In the genomic region with DNA sequence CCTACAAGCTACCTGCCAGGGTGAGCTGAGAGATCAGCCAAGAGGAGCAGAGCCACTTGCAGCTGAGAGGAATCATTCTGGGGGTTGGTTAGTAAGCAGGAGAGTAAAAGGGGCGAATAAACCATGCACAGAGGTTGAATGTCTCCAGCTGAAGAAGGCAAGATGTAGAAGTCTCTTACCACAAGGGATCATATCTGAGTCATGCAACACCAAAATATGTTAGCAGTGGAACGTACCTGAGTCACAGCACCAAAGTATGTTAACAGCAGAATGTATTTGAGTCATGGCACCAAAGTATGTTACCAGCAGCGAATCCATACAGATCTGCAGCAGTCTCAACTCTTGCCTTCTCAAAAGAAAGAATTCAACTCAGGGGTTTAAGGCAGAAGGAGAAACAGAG, we compare ENCODE assay signal across 10 cellular contexts. TPM values are rescaled to one million over a fixed set of nuclear protein-coding genes. Genes with fewer than 3 reads are reported as not detected.
DNase-seq lines count a peak whose midpoint lies in the region; ATAC-seq lines count a peak whose summit lies in the region.
"Had no signal": no experiment of that assay in that cellular context is flagged by ENCODE, and none has a peak within 500 bp of the region (broad histone marks: within the 10 kb centered on the region; RNA-seq: fewer than 3 reads in every experiment).

No MANE protein-coding gene starts in this region.

- H2BK12ac ChIP-seq in trophoblast cell (ENCODE audit: low read length), result no peak overlapping the region

- no peak overlapping the region for H3K4me2 ChIP-seq in trophoblast cell (ENCODE audit: low read length)

- H3K14ac ChIP-seq in trophoblast cell (ENCODE audit: low read length), result no peak overlapping the region

- H3K79me2 ChIP-seq in trophoblast cell (ENCODE audit: control insufficient read depth, insufficient read depth, low read length, poor library complexity), result peaks cover 3% of the 10 kb centered on the region
- H3K79me2 ChIP-seq: parathyroid adenoma had no signal

- ATAC-seq in GM18519 (IDR thresholded peaks at IDR 0.05; ENCODE audit: low FRiP score, unreplicated experiment) (peak; percentile 91), HG02870 (IDR thresholded peaks at IDR 0.05; ENCODE audit: unreplicated experiment) (peak; percentile 94), GM21526 (IDR thresholded peaks at IDR 0.05; ENCODE audit: low FRiP score, unreplicated experiment) (no peak)

- H3K23ac ChIP-seq in trophoblast cell (ENCODE audit: low read length), result no peak overlapping the region

- H3K18ac ChIP-seq in trophoblast cell (ENCODE audit: low read length), result no peak overlapping the region

- no peaks in the 10 kb centered on the region for H3K27me3 ChIP-seq in trophoblast cell (ENCODE audit: insufficient read depth, low read length)

- H4K12ac ChIP-seq in trophoblast cell (ENCODE audit: low read depth, low read length), result no peak overlapping the region

- no peak overlapping the region for H2AFZ ChIP-seq in trophoblast cell (ENCODE audit: insufficient read depth, low read length, poor library complexity)
- H2AFZ ChIP-seq: parathyroid adenoma had no signal

- no peak overlapping the region for H2AK5ac ChIP-seq in trophoblast cell (ENCODE audit: low read length)

- DNase-seq in SW480 (ENCODE audit: low spot score), result peak; percentile 14
- DNase-seq in trophoblast cell, result peak; percentile 63 to 85
- no peak for DNase-seq in caudate nucleus (lab: John Stamatoyannopoulos, UW)
- no peak for DNase-seq in pons (ENCODE audit: low spot score)
- DNase-seq: erythroblast had no signal

- H3K4me1 ChIP-seq in trophoblast cell (ENCODE audit: control insufficient read depth in 1 of 2, insufficient read depth in 2 of 2, low read length in 2 of 2), result peaks cover 7 to 12% of the 10 kb centered on the region in 2 experiments
- H3K4me1 ChIP-seq: parathyroid adenoma had no signal

- no peak overlapping the region for H2BK5ac ChIP-seq in trophoblast cell (ENCODE audit: low read depth, low read length, poor library complexity)

- H4K91ac ChIP-seq in trophoblast cell (ENCODE audit: low read depth, low read length), result no peak overlapping the region

- H3K9ac ChIP-seq in trophoblast cell (ENCODE audit: low read length), result no peak overlapping the region
- H3K9ac ChIP-seq: parathyroid adenoma had no signal

- peaks cover 3% of the 10 kb centered on the region for H3K79me1 ChIP-seq in trophoblast cell (ENCODE audit: low read length)

- no peak overlapping the region for H2BK120ac ChIP-seq in trophoblast cell (ENCODE audit: insufficient read depth, low read length, poor library complexity)

- H3K9me3 ChIP-seq in trophoblast cell (ENCODE audit: insufficient read depth, low read depth, low read length), result no peaks in the 10 kb centered on the region

- no peaks in the 10 kb centered on the region for H3K36me3 ChIP-seq in trophoblast cell (ENCODE audit: control insufficient read depth in 1 of 2, insufficient read depth in 2 of 2, low read length in 2 of 2)

- WGBS in trophoblast cell (ENCODE audit: extremely low coverage, insufficient coverage, insufficient read length), result no CpG with 5 or more reads among the region's 3 CpGs

- H4K8ac ChIP-seq in trophoblast cell (ENCODE audit: low read depth, low read length), result no peak overlapping the region

- H3K27ac ChIP-seq in trophoblast cell (ENCODE audit: low read depth, low read length), result no peak overlapping the region
- H3K27ac ChIP-seq in caudate nucleus (ENCODE audit: low read depth, low read length), result no peak overlapping the region
- H3K27ac ChIP-seq: parathyroid adenoma had no signal

- H3K4me3 ChIP-seq in trophoblast cell (ENCODE audit: low read depth, low read length), result no peak overlapping the region

- no peak overlapping the region for H3K4ac ChIP-seq in trophoblast cell (ENCODE audit: low read depth, low read length)

RNA-seq across cellular contexts. Expression of a gene that starts 29.9 kb away (rescaled TPM):
- not detected in 2 replicates for polyA plus RNA-seq in trophoblast cell (2013)
- polyA plus RNA-seq: urinary bladder had no signal

Comparison
In these comparisons a context has a peak if more than half of its experiments do, and no peak if none do; other contexts are left out.
1. DNase-seq: peak in SW480 (single experiment) and trophoblast cell (2 of 2); none in caudate nucleus (0 of 61) and pons (single experiment).